Comparison of ENCODE assay signal across 8 cellular contexts in the genomic region with DNA sequence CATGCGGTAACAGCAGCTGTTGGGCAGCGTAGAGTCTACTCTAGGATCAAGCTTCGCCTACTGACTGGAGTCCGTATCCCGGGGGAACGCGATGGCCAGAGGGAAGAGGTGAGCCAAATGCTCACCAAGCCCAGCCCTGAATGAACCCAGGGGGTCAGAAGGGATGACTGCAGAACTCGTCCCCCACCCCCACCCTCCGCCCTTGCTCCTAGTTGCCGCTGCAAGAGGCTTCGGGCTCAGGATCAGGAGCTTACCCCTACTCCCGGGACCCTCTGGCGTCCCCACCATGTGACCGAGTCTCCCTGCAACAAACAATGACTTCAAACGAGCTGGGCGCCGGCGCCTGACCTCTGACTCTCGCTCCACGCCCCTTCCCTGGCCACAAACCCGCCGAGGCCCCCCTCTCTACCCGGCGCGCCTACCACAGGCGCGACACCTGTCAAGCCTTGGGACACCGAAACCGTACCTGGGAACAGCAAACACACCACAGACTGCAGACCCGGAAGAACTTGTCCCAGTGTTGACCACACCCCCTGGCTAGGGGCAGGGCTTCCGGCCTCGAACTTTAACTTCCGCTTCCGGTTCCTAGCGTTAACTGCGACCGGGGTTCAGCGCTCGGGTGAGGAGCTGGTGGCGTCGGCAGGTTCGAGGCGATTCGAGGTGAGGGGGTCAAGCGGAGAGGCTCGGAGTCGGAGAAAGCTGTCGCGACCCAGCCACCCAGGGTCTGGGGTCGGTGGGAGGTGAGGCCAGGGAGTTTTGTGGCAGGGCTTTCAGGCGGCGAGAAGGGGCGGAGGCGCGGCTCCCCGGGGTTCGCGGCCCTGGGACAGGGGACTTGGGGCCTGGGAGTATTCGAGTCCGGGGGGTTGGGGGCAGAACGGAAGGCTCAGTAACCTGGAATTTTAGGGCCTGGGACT. TPM values are rescaled to one million over a fixed set of nuclear protein-coding genes. Genes with fewer than 3 reads are reported as not detected.
DNase-seq lines count a peak whose midpoint lies in the region; ATAC-seq and TF ChIP-seq lines count a peak whose summit lies in the region.

UBL5 (plus strand) TSS at position 594 of the 914 bp plus-strand sequence. CDS start 420 bp downstream, outside the sequence.

- peaks cover 12% of the 10 kb centered on the region; the same call in 1 of the 2 replicates for H4K20me1 ChIP-seq in SK-N-SH (ENCODE audit: insufficient read depth)

- WGBS in SK-N-SH (ENCODE audit: low lambda C conversion rate): 1% methylated on average over 46 of the region's 61 CpGs

- CTCF ChIA-PET in SK-N-SH (lab: Yijun Ruan, JAX): interaction anchor here (0.6 to 1.6 kb wide), 4 partner anchors 86 to 1122 kb away, joined by 3 to 7 read pairs (median 4); no protein-coding TSS in a partner anchor

- TF ChIP-seq RAD21 in SK-N-SH (IDR thresholded peaks at IDR 0.05; ENCODE audit: low read length): no peak

- H3K79me2 ChIP-seq in SK-N-SH (ENCODE audit: insufficient read depth): peaks cover 80% of the 10 kb centered on the region

- H3K4me1 ChIP-seq in SK-N-SH (ENCODE audit: control insufficient read depth in 1 of 2, insufficient read depth in 2 of 2, low read depth in 1 of 2, low read length in 1 of 2): peaks cover 0 to 7% of the 10 kb centered on the region in 2 experiments; a peak in 1 of 4 replicates

- H3K27ac ChIP-seq in SK-N-SH (ENCODE audit: low read depth in 2 of 2, low read length in 1 of 2) (peak within 1 kb of the TSS; percentile 66 to 67), substantia nigra (ENCODE audit: low read depth, low read length, poor library complexity, severe bottlenecking) (peak within 1 kb of the TSS; percentile 80)

- ATAC-seq in HG02588 (IDR thresholded peaks at IDR 0.05; ENCODE audit: unreplicated experiment): peak; percentile 89

- no peaks in the 10 kb centered on the region; the same call in 1 of the 2 replicates for H3K36me3 ChIP-seq in GM06990 (ENCODE audit: control insufficient read depth, insufficient read depth, low read length)
- H3K36me3 ChIP-seq in SK-N-SH (replicated peaks in 1 of 2; ENCODE audit: control insufficient read depth in 1 of 2, insufficient read depth in 2 of 2, low read length in 1 of 2): peaks cover 8 to 35% of the 10 kb centered on the region in 2 experiments

- peak within 1 kb of the TSS; percentile 86 for H3K9ac ChIP-seq in SK-N-SH

- DNase-seq in GM06990 (ENCODE audit: extremely low read depth, insufficient read length): peak; percentile 85
- peak; percentile 81 for DNase-seq in NCI-H1092 (lab: John Stamatoyannopoulos, UW)
- peak; percentile 95 for DNase-seq in SK-N-SH
- DNase-seq in activated naive CD4-positive, alpha-beta T cell treated with anti-CD3 and anti-CD28 coated beads, Interleukin-2, amount 50 U/mL, for 16 hours: peak; percentile 89
- peak; percentile 92 for DNase-seq in germinal center (ENCODE audit: low spot score)
- DNase-seq in non-pigmented ciliary epithelial cell (ENCODE audit: low read depth): peak; percentile 36
- DNase-seq in substantia nigra (lab: John Stamatoyannopoulos, UW): peak; percentile 26 to 91 (median 83)

- H3K9me3 ChIP-seq in SK-N-SH: no peaks in the 10 kb centered on the region

- POLR2A ChIA-PET in SK-N-SH (lab: Yijun Ruan, JAX): interaction anchor here (0.5 to 1.2 kb wide), 5 partner anchors 8 to 368 kb away, joined by 3 to 6 read pairs (median 3); partner anchors contain the start of genes FBXL12 and ZNF846

- H3K9me2 ChIP-seq in SK-N-SH: no peaks in the 10 kb centered on the region

- peak within 1 kb of the TSS; percentile 82 for H2AFZ ChIP-seq in SK-N-SH (ENCODE audit: low read depth)

- TF ChIP-seq CTCF in GM06990 (IDR thresholded peaks at IDR 0.05; ENCODE audit: insufficient read depth, low read length, poor library complexity, severe bottlenecking) (no peak), SK-N-SH (IDR thresholded peaks at IDR 0.05) (no peak)

- no peaks in the 10 kb centered on the region for H3K27me3 ChIP-seq in GM06990 (replicated peaks; ENCODE audit: control insufficient read depth, insufficient read depth, low read length)
- no peaks in the 10 kb centered on the region for H3K27me3 ChIP-seq in SK-N-SH (ENCODE audit: insufficient read depth)

- 0 out of 4 replicates have a peak, but pooled peaks of 1 of the 2 experiments have one; percentile 3 for TF ChIP-seq EP300 in SK-N-SH (IDR thresholded peaks at IDR 0.05; ENCODE audit: borderline replicate concordance in 1 of 2, low read depth in 1 of 2, low read length in 1 of 2)

- H3F3A ChIP-seq in SK-N-SH (replicated peaks; ENCODE audit: insufficient read depth): peaks cover 11% of the 10 kb centered on the region

- peak within 1 kb of the TSS; percentile 72 for H3K4me3 ChIP-seq in GM06990 (replicated peaks; ENCODE audit: low read depth, low read length)
- peak within 1 kb of the TSS; percentile 76 to 92 for H3K4me3 ChIP-seq in SK-N-SH (ENCODE audit: low read depth in 2 of 2, low read length in 1 of 2)

- peak within 1 kb of the TSS; percentile 88 for H3K4me2 ChIP-seq in SK-N-SH

TF ChIP-seq in SK-N-SH, 30 proteins besides CTCF, POLR2A, EP300 and RAD21:
- TF ChIP-seq SIN3A (IDR thresholded peaks at IDR 0.05; ENCODE audit: borderline replicate concordance, low read depth, low read length) (peak; percentile 69; the same call in 1 of the 2 replicates), POLR2AphosphoS5 (IDR thresholded peaks at IDR 0.05; ENCODE audit: low read depth, low read length) (peak; percentile 97), TCF12 (IDR thresholded peaks at IDR 0.05) (peak; percentile 31; the same call in 1 of the 2 replicates), YY1 (IDR thresholded peaks at IDR 0.05; ENCODE audit: low read depth) (peak; percentile 44; the same call in 1 of the 2 replicates), USF1 (IDR thresholded peaks at IDR 0.05; ENCODE audit: borderline replicate concordance, low read depth) (peak; percentile 64; the same call in 1 of the 2 replicates), CHD2 (IDR thresholded peaks at IDR 0.05; ENCODE audit: low read length, partially characterized antibody) (peak; percentile 95), RCOR1 (IDR thresholded peaks at IDR 0.05; ENCODE audit: low read length) (peak; percentile 30; the same call in 1 of the 2 replicates), TEAD4 (IDR thresholded peaks at IDR 0.05; ENCODE audit: borderline replicate concordance, insufficient read depth) (no peak), ELF1 (IDR thresholded peaks at IDR 0.05) (peak; percentile 93), GABPA (IDR thresholded peaks at IDR 0.05; ENCODE audit: low read depth) (peak; percentile 100), MXI1 (IDR thresholded peaks at IDR 0.05; ENCODE audit: low read depth, low read length) (peak; percentile 93), SMC3 (IDR thresholded peaks at IDR 0.05; ENCODE audit: low read depth, low read length) (no peak), TAF1 (IDR thresholded peaks at IDR 0.05; ENCODE audit: borderline replicate concordance, low read depth, low read length) (peak; percentile 77; the same call in 1 of the 2 replicates), NFIC (IDR thresholded peaks at IDR 0.05; ENCODE audit: borderline replicate concordance) (no peak)
- TF ChIP-seq, protein P1, sequence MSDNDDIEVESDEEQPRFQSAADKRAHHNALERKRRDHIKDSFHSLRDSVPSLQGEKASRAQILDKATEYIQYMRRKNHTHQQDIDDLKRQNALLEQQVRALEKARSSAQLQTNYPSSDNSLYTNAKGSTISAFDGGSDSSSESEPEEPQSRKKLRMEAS (IDR thresholded peaks at IDR 0.05; ENCODE audit: low read depth): peak; percentile 91

RNA-seq across cellular contexts. Expression of gene UBL5, which starts in this region (rescaled TPM):
- 2,269 and 2,602 TPM in 2 replicates for polyA plus RNA-seq in SK-N-SH (2012; rRNA removed)
- 2,682 and 3,847 TPM in 2 replicates for polyA plus RNA-seq in SK-N-SH (2012; cell fraction: cytosol; rRNA removed)
- 748 and 798 TPM in 2 replicates for polyA plus RNA-seq in SK-N-SH (2012; cell fraction: nucleus; rRNA removed)

Comparison
In these comparisons a context has a peak if more than half of its experiments do, and no peak if none do; other contexts are left out.
1. Peak in every context shown above with its lines: DNase-seq, ATAC-seq, H3K4me3 ChIP-seq and H3K27ac ChIP-seq.
2. DNase-seq: peak in every context shown above with its lines; median percentile 95 in SK-N-SH; 92 in germinal center; 89 in activated naive CD4-positive, alpha-beta T cell treated with anti-CD3 and anti-CD28 coated beads, Interleukin-2, amount 50 U/mL, for 16 hours; 85 in GM06990; 83 in substantia nigra; 81 in NCI-H1092; 36 in non-pigmented ciliary epithelial cell.